Comparison of ENCODE assay signal across 17 cellular contexts in the genomic region with DNA sequence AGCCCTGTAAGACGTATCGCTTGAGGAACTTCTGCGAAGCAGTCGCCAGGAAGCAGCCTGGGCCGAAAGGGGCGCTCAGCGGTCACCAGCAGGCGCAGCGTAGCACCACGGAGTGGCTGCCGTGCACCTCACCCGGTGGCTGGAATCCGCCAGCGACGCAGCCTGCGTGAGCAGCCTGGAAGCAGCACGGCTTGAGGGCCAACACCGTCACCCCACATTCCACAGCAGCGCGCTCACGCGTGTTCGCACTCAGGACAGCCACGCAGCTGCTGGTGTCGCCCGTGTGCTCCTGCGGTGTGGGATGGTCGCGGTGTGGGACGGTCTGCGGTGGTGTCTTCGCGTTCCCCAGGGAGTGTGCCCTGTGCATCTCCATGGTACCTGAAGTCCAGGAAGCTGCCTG. TPM values are rescaled to one million over a fixed set of nuclear protein-coding genes. Genes with fewer than 3 reads are reported as not detected.
DNase-seq lines count a peak whose midpoint lies in the region; ATAC-seq, FAIRE-seq and TF ChIP-seq lines count a peak whose summit lies in the region.
"Had no signal": no experiment of that assay in that cellular context is flagged by ENCODE, and none has a peak within 500 bp of the region (broad histone marks: within the 10 kb centered on the region; RNA-seq: fewer than 3 reads in every experiment).

No MANE protein-coding gene starts in this region.

- peak in 1 of 2 experiments; percentile 12; a peak in 2 of 6 replicates for ATAC-seq in A549
- ATAC-seq: Right ventricle myocardium inferior had no signal

- H3K79me2 ChIP-seq in H1 (ENCODE audit: control insufficient read depth in 1 of 2, insufficient read depth in 2 of 2, low read length in 2 of 2): peaks cover 0 to 33% of the 10 kb centered on the region in 2 experiments; a peak in 3 of 4 replicates

- no peak for FAIRE-seq in A549 (lab: Jason Lieb, UNC)
- no peak for FAIRE-seq in GM12891 (lab: Jason Lieb, UNC)
- no peak for FAIRE-seq in H1 (lab: Jason Lieb, UNC)
- FAIRE-seq: RCC 7860 had no signal

- DNase-seq in A549 (ENCODE audit: low read depth in 1 of 2, low spot score in 1 of 2) (no peak), GM12891 (ENCODE audit: insufficient read length, low spot score) (no peak), H1 (ENCODE audit: low read depth in 1 of 2, low spot score in 2 of 2) (no peak), left ventricle myocardium inferior (no peak), GM13977 (ENCODE audit: low spot score) (no peak)
- DNase-seq in stimulated activated CD4-positive, alpha-beta T cell treated with anti-CD3 and anti-CD28 coated beads, Interleukin-2, amount 100 ng/mL, for 48 hours: no peak
- DNase-seq: ACHN; DMS79 treated with DMSO at 0.1 percent for 48 hours; HCEC 1CT; KG1; NCI-H1105 treated with DMSO at 0.1 percent for 48 hours; NCI-H1694; NCI-H2081 treated with DMSO at 0.1 percent for 48 hours; NK-92 treated with Interleukin-12 subunit alpha and Interleukin-12 subunit beta, amount 100 ng/mL, for 24 hours had no signal

- in situ Hi-C loops in GM13977 (cut with MboI; ENCODE audit: low pct_unique_long_range_greater_than_20kb, low sequenced_read_pairs, unreplicated experiment): no loop called here

- TF ChIP-seq CTCF in A549 (IDR thresholded peaks at IDR 0.05): no peak
- peak in 1 of 3 experiments; percentile 25; a peak in 2 of 4 replicates for TF ChIP-seq CTCF in H1 (IDR thresholded peaks at IDR 0.05; ENCODE audit: control extremely low read depth in 1 of 3, insufficient read depth in 1 of 3, low read depth in 1 of 3, low read length in 3 of 3)
- no peak for TF ChIP-seq CTCF in left ventricle myocardium inferior (IDR thresholded peaks at IDR 0.05; ENCODE audit: borderline replicate concordance)
- no peak for TF ChIP-seq CTCF in GM13977 (IDR thresholded peaks at IDR 0.05; ENCODE audit: extremely low read depth, insufficient read depth, missing control alignments)

- CTCF ChIA-PET in A549 (lab: Yijun Ruan, JAX): interaction anchor here (0.8 to 0.9 kb wide), 2 partner anchors 18 to 19 kb away, joined by 3 read pairs; no protein-coding TSS in a partner anchor
- CTCF ChIA-PET in H1 (lab: Charles Lee; ENCODE audit: partially characterized antibody): interaction anchor here (0.6 to 2.5 kb wide), 2 partner anchors 11 to 150 kb away, joined by 3 to 11 read pairs; no protein-coding TSS in a partner anchor

- peaks cover 30 to 43% of the 10 kb centered on the region in 2 experiments for H4K20me1 ChIP-seq in H1 (replicated peaks in 1 of 2; ENCODE audit: control insufficient read depth in 1 of 2, insufficient read depth in 2 of 2, low read length in 2 of 2)

- H3K23ac ChIP-seq in H1 (ENCODE audit: insufficient read length): no peak overlapping the region

- no peaks in the 10 kb centered on the region for H3K23me2 ChIP-seq in H1 (ENCODE audit: low read depth, low read length)

- TF ChIP-seq POLR2A in A549 (IDR thresholded peaks at IDR 0.05; ENCODE audit: low read length): no peak
- TF ChIP-seq POLR2A in GM12891 (IDR thresholded peaks at IDR 0.05; ENCODE audit: low read depth, low read length): 0 out of 2 replicates have a peak, but pooled peaks have one; percentile 40
- no peak for TF ChIP-seq POLR2A in H1 (IDR thresholded peaks at IDR 0.05; ENCODE audit: control extremely low read depth in 1 of 2, low read depth in 2 of 2, low read length in 2 of 2)

- no peak overlapping the region for H2BK20ac ChIP-seq in H1 (ENCODE audit: low read length)

- H3K4me2 ChIP-seq in A549 (no peak overlapping the region), H1 (ENCODE audit: insufficient read depth in 1 of 2, low read depth in 2 of 2, low read length in 2 of 2) (no peak overlapping the region)

- H2BK15ac ChIP-seq in H1 (ENCODE audit: low read length): no peak overlapping the region

- H4K5ac ChIP-seq in H1 (ENCODE audit: insufficient read length, low read depth, low read length): no peak overlapping the region

- no peak overlapping the region for H2AK5ac ChIP-seq in H1 (ENCODE audit: low read depth, low read length)

- H3K18ac ChIP-seq in H1 (ENCODE audit: extremely low read depth, low read length): no peak overlapping the region

- H3K9me3 ChIP-seq in A549 (no peaks in the 10 kb centered on the region), H1 (ENCODE audit: insufficient read depth in 2 of 2, low read depth in 1 of 2, low read length in 1 of 2) (no peaks in the 10 kb centered on the region), left ventricle myocardium inferior (replicated peaks) (no peaks in the 10 kb centered on the region)

- no peak overlapping the region for H3K14ac ChIP-seq in H1 (ENCODE audit: insufficient read length)

- WGBS in A549 (ENCODE audit: missing lambda C conversion rate): 95% methylated on average over 33 of the region's 33 CpGs
- 94% methylated on average over 33 of the region's 33 CpGs; no CpG with 5 or more reads in 1 of the 2 experiments for WGBS in H1 (ENCODE audit: extremely low coverage in 1 of 2, insufficient coverage in 1 of 2, insufficient read length in 1 of 2, insufficient replicate concordance in 2 of 2, low coverage in 1 of 2, low lambda C conversion rate in 2 of 2, missing lambda C conversion rate in 1 of 2), 2 experiments

- no peak overlapping the region for H3K56ac ChIP-seq in H1 (replicated peaks; ENCODE audit: insufficient read length, low read depth, low read length)

- intact Hi-C loops in left ventricle myocardium inferior (cut with micrococcal nuclease): no loop called here

- no peak overlapping the region for H2AFZ ChIP-seq in H1 (ENCODE audit: low read length)

- no peak overlapping the region for H3K4ac ChIP-seq in H1 (replicated peaks; ENCODE audit: insufficient read length, low read depth, low read length)

- H2BK12ac ChIP-seq in H1 (ENCODE audit: low read depth, low read length): no peak overlapping the region

- no peak overlapping the region for H4K8ac ChIP-seq in H1 (ENCODE audit: extremely low read depth, insufficient read depth, low read length)

- POLR2A ChIA-PET in A549 (lab: Yijun Ruan, JAX) (no interaction called here), H1 (lab: Charles Lee; ENCODE audit: partially characterized antibody) (interaction anchor here (1.4 to 11.4 kb wide), 3 partner anchors 7 to 13 kb away, joined by 5 to 106 read pairs (median 8); no protein-coding TSS in a partner anchor)

- peaks cover 13% of the 10 kb centered on the region for H3K79me1 ChIP-seq in H1 (ENCODE audit: low read depth, low read length)

- H3K9ac ChIP-seq in H1 (replicated peaks in 1 of 4; ENCODE audit: extremely low read depth in 1 of 4, low read depth in 3 of 4, low read length in 3 of 4): no peak overlapping the region

- H3K36me3 ChIP-seq in H1 (ENCODE audit: control insufficient read depth in 2 of 4, insufficient read depth in 4 of 4, low read length in 3 of 4) (peaks cover 57 to 84% (median 79%) of the 10 kb centered on the region in 4 experiments), left ventricle myocardium inferior (peaks cover 97% of the 10 kb centered on the region)

- no peak overlapping the region; the same call in 1 of the 2 replicates for H2BK5ac ChIP-seq in H1 (ENCODE audit: low read depth, low read length)

- H3K27ac ChIP-seq in A549 (no peak overlapping the region), H1 (ENCODE audit: low read depth, low read length) (no peak overlapping the region), left ventricle myocardium inferior (replicated peaks) (no peak overlapping the region)

- H4K91ac ChIP-seq in H1 (replicated peaks; ENCODE audit: insufficient read length, low read length): no peak overlapping the region

- H3K4me1 ChIP-seq in A549: no peaks in the 10 kb centered on the region
- no peaks in the 10 kb centered on the region; a peak in 1 of 7 replicates for H3K4me1 ChIP-seq in H1 (replicated peaks in 1 of 4; ENCODE audit: control insufficient read depth in 3 of 4, insufficient read depth in 4 of 4, low read length in 3 of 4)
- peaks cover 10% of the 10 kb centered on the region for H3K4me1 ChIP-seq in left ventricle myocardium inferior

- H3K27me3 ChIP-seq in H1 (replicated peaks in 1 of 4; ENCODE audit: control insufficient read depth in 3 of 4, extremely low read depth in 1 of 4, insufficient read depth in 3 of 4, low read length in 3 of 4) (no peaks in the 10 kb centered on the region), left ventricle myocardium inferior (ENCODE audit: low read depth) (no peaks in the 10 kb centered on the region)

- H2BK120ac ChIP-seq in H1 (replicated peaks; ENCODE audit: low read depth, low read length): no peak overlapping the region

- no peak for TF ChIP-seq RAD21 in A549 (conservative IDR thresholded peaks at IDR 0.05 in 1 of 2, IDR thresholded peaks at IDR 0.05 in 1 of 2)
- no peak for TF ChIP-seq RAD21 in H1 (IDR thresholded peaks at IDR 0.05 in 1 of 2, conservative IDR thresholded peaks at IDR 0.05 in 1 of 2; ENCODE audit: low read depth in 2 of 2, low read length in 2 of 2)

- H3K4me3 ChIP-seq in A549 (no peak overlapping the region), H1 (ENCODE audit: extremely low read depth in 1 of 4, insufficient read depth in 2 of 4, low read depth in 3 of 4, low read length in 4 of 4) (no peak overlapping the region), left ventricle myocardium inferior (no peak overlapping the region)

- TF ChIP-seq EP300 in A549 (IDR thresholded peaks at IDR 0.05): no peak
- TF ChIP-seq EP300 in H1 (IDR thresholded peaks at IDR 0.05; ENCODE audit: borderline replicate concordance in 1 of 2, low read depth in 2 of 2, low read length in 2 of 2): no peak

RNA-seq across cellular contexts. Expression of gene UBE2I, which starts 9.6 kb away (rescaled TPM):
- polyA plus RNA-seq in A549 (2011; rRNA removed) (131 and 170 TPM in 2 replicates), A549 (2017; fragmentation: RNase III; extraction: RNeasy Plus Mini Kit Qiagen cat#74134 plus additional on column Dnase treatment) (207 to 210 TPM (median 208 TPM) in 3 replicates), H1 (2011; rRNA removed) (148 and 162 TPM in 2 replicates)
- polyA plus RNA-seq in A549 (2012; cell fraction: cytosol; rRNA removed): 90.3 and 102 TPM in 2 replicates
- 160 and 187 TPM in 2 replicates for polyA plus RNA-seq in A549 (2012; cell fraction: nucleus; rRNA removed)
- polyA minus RNA-seq in A549 (2011; rRNA and poly(A)+ RNA removed): 71.2 and 83.1 TPM in 2 replicates
- 113 TPM for polyA plus RNA-seq in GM12891 (2012; ENCODE audit: low read depth, missing spikeins)
- total RNA-seq in H1 (2021; fragmentation: NEBNext Ultra II Directional; extraction: Animal tissue kit (Norgen Biotek cat#: 25700)): 268 and 272 TPM in 2 replicates
- polyA plus RNA-seq in H1 (2011; cell fraction: cytosol; rRNA removed): 142 TPM
- 143 TPM for polyA plus RNA-seq in H1 (2011; cell fraction: nucleus; rRNA removed)
- polyA plus RNA-seq in H1 (2012, experiment 1 of 2): 186 to 197 TPM (median 190 TPM) in 4 replicates
- polyA plus RNA-seq in H1 (2012, experiment 2 of 2): 278 TPM
- 202 TPM for polyA plus RNA-seq in H1 (2013, experiment 1 of 2)
- polyA plus RNA-seq in H1 (2013, experiment 2 of 2): 204 TPM
- 87.2 and 89.0 TPM in 2 replicates for polyA minus RNA-seq in H1 (2011; rRNA and poly(A)+ RNA removed)
- polyA minus RNA-seq in H1 (2011; cell fraction: cytosol; rRNA and poly(A)+ RNA removed): 84.7 TPM
- polyA minus RNA-seq in H1 (2011; cell fraction: nucleus; rRNA and poly(A)+ RNA removed): 99.4 TPM
- 86.2 TPM for total RNA-seq in left ventricle myocardium inferior

RNA-seq across cellular contexts. Expression of gene BAIAP3, which starts 14.4 kb away (rescaled TPM):
- polyA plus RNA-seq in A549 (2011; rRNA removed) (0.31 and 0.42 TPM in 2 replicates), A549 (2017; fragmentation: RNase III; extraction: RNeasy Plus Mini Kit Qiagen cat#74134 plus additional on column Dnase treatment) (0.26 to 0.51 TPM (median 0.32 TPM) in 3 replicates), H1 (2011; rRNA removed) (2.9 and 6.3 TPM in 2 replicates)
- polyA plus RNA-seq in A549 (2012; cell fraction: cytosol; rRNA removed): 0.32 and 0.52 TPM in 2 replicates
- 4.1 and 5.1 TPM in 2 replicates for polyA plus RNA-seq in A549 (2012; cell fraction: nucleus; rRNA removed)
- 0.66 and 1.4 TPM in 2 replicates for polyA minus RNA-seq in A549 (2011; rRNA and poly(A)+ RNA removed)
- 0.21 TPM for polyA plus RNA-seq in GM12891 (2012; ENCODE audit: low read depth, missing spikeins)
- 6.8 and 7.9 TPM in 2 replicates for total RNA-seq in H1 (2021; fragmentation: NEBNext Ultra II Directional; extraction: Animal tissue kit (Norgen Biotek cat#: 25700))
- polyA plus RNA-seq in H1 (2011; cell fraction: cytosol; rRNA removed): 4.8 TPM
- 33.8 TPM for polyA plus RNA-seq in H1 (2011; cell fraction: nucleus; rRNA removed)
- polyA plus RNA-seq in H1 (2012, experiment 1 of 2): 4.5 to 6.4 TPM (median 5.6 TPM) in 4 replicates
- 2.6 TPM for polyA plus RNA-seq in H1 (2012, experiment 2 of 2)
- 5.0 TPM for polyA plus RNA-seq in H1 (2013, experiment 1 of 2)
- polyA plus RNA-seq in H1 (2013, experiment 2 of 2): 3.4 TPM
- polyA minus RNA-seq in H1 (2011; rRNA and poly(A)+ RNA removed): 2.0 and 2.1 TPM in 2 replicates
- 5.7 TPM for polyA minus RNA-seq in H1 (2011; cell fraction: cytosol; rRNA and poly(A)+ RNA removed)
- 11.1 TPM for polyA minus RNA-seq in H1 (2011; cell fraction: nucleus; rRNA and poly(A)+ RNA removed)
- 3.9 TPM for total RNA-seq in left ventricle myocardium inferior
- polyA plus RNA-seq: CD14-positive monocyte had no signal

RNA-seq across cellular contexts. Expression of gene TSR3, which starts 32.6 kb away (rescaled TPM):
- polyA plus RNA-seq in A549 (2011; rRNA removed) (27.2 and 32.6 TPM in 2 replicates), A549 (2017; fragmentation: RNase III; extraction: RNeasy Plus Mini Kit Qiagen cat#74134 plus additional on column Dnase treatment) (50.9 to 52.3 TPM (median 51.7 TPM) in 3 replicates), H1 (2011; rRNA removed) (43.1 and 66.0 TPM in 2 replicates)
- 83.2 and 96.4 TPM in 2 replicates for polyA plus RNA-seq in A549 (2012; cell fraction: cytosol; rRNA removed)
- 54.3 and 67.4 TPM in 2 replicates for polyA plus RNA-seq in A549 (2012; cell fraction: nucleus; rRNA removed)
- polyA minus RNA-seq in A549 (2011; rRNA and poly(A)+ RNA removed): 18.3 and 18.5 TPM in 2 replicates
- polyA plus RNA-seq in GM12891 (2012; ENCODE audit: low read depth, missing spikeins): 42.4 TPM
- total RNA-seq in H1 (2021; fragmentation: NEBNext Ultra II Directional; extraction: Animal tissue kit (Norgen Biotek cat#: 25700)): 45.9 and 52.3 TPM in 2 replicates
- polyA plus RNA-seq in H1 (2011; cell fraction: cytosol; rRNA removed): 60.3 TPM
- 46.0 TPM for polyA plus RNA-seq in H1 (2011; cell fraction: nucleus; rRNA removed)
- polyA plus RNA-seq in H1 (2012, experiment 1 of 2): 31.8 to 57.4 TPM (median 53.2 TPM) in 4 replicates
- polyA plus RNA-seq in H1 (2012, experiment 2 of 2): 37.5 TPM
- polyA plus RNA-seq in H1 (2013, experiment 1 of 2): 25.0 TPM
- 26.0 TPM for polyA plus RNA-seq in H1 (2013, experiment 2 of 2)
- polyA minus RNA-seq in H1 (2011; rRNA and poly(A)+ RNA removed): 10.2 and 10.8 TPM in 2 replicates
- polyA minus RNA-seq in H1 (2011; cell fraction: cytosol; rRNA and poly(A)+ RNA removed): 31.2 TPM
- 19.7 TPM for polyA minus RNA-seq in H1 (2011; cell fraction: nucleus; rRNA and poly(A)+ RNA removed)
- total RNA-seq in left ventricle myocardium inferior: 54.9 TPM

RNA-seq across cellular contexts. Expression of gene GNPTG, which starts 32.7 kb away (rescaled TPM):
- polyA plus RNA-seq in A549 (2011; rRNA removed): 24.2 and 25.3 TPM in 2 replicates
- 54.1 and 57.2 TPM in 2 replicates for polyA plus RNA-seq in A549 (2012; cell fraction: cytosol; rRNA removed)
- polyA plus RNA-seq in A549 (2012; cell fraction: nucleus; rRNA removed): 124 and 128 TPM in 2 replicates
- 21.9 to 24.2 TPM (median 23.4 TPM) in 3 replicates for polyA plus RNA-seq in A549 (2017; fragmentation: RNase III; extraction: RNeasy Plus Mini Kit Qiagen cat#74134 plus additional on column Dnase treatment)
- 10.2 and 13.5 TPM in 2 replicates for polyA minus RNA-seq in A549 (2011; rRNA and poly(A)+ RNA removed)
- polyA plus RNA-seq in GM12891 (2012; ENCODE audit: low read depth, missing spikeins): 18.7 TPM
- 25.2 and 26.2 TPM in 2 replicates for total RNA-seq in H1 (2021; fragmentation: NEBNext Ultra II Directional; extraction: Animal tissue kit (Norgen Biotek cat#: 25700))
- 51.2 and 73.3 TPM in 2 replicates for polyA plus RNA-seq in H1 (2011; rRNA removed)
- polyA plus RNA-seq in H1 (2011; cell fraction: cytosol; rRNA removed): 45.7 TPM
- polyA plus RNA-seq in H1 (2011; cell fraction: nucleus; rRNA removed): 73.3 TPM
- 21.7 to 30.2 TPM (median 28.6 TPM) in 4 replicates for polyA plus RNA-seq in H1 (2012, experiment 1 of 2)
- polyA plus RNA-seq in H1 (2012, experiment 2 of 2): 17.9 TPM
- 22.1 TPM for polyA plus RNA-seq in H1 (2013, experiment 1 of 2)
- polyA plus RNA-seq in H1 (2013, experiment 2 of 2): 23.7 TPM
- 9.9 and 10.5 TPM in 2 replicates for polyA minus RNA-seq in H1 (2011; rRNA and poly(A)+ RNA removed)
- 9.3 TPM for polyA minus RNA-seq in H1 (2011; cell fraction: cytosol; rRNA and poly(A)+ RNA removed)
- 13.4 TPM for polyA minus RNA-seq in H1 (2011; cell fraction: nucleus; rRNA and poly(A)+ RNA removed)
- total RNA-seq in left ventricle myocardium inferior: 31.8 TPM
